Comparison of ENCODE assay signal across 21 cellular contexts in the genomic region with DNA sequence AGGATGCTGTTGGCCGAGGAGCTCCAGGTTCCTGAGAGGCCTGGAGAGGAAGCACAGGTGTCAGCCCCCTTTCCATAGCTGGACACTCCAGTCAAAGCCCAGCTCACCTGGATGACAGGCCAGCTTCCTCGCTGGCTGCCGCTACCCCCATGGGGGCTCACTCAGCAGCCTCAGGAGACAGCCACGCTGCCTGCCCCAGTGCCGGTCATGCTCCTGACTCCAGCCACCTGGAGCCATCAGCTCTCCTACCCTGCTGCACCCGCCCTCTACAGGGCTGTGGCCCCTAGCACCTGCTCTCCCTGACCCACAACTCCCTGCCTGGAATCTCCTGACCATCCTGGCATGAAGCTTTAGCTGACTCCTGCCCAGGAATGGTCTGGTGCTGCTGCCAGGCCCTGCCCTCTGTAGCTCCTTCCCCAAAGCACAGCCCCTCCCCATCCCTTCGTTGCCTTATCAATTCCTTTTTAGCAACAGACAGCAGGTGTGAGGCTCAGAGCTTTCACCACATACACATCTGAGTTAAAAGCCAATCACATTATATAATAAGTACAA.
DNase-seq lines count a peak whose midpoint lies in the region; ATAC-seq and TF ChIP-seq lines count a peak whose summit lies in the region.
"Had no signal": no experiment of that assay in that cellular context is flagged by ENCODE, and none has a peak within 500 bp of the region (broad histone marks: within the 10 kb centered on the region; RNA-seq: fewer than 3 reads in every experiment).

No MANE protein-coding gene starts in this region.

- H3K27me3 Mint-ChIP-seq in neural crest cell (ENCODE audit: low read depth), result no peaks in the 10 kb centered on the region
- H3K27me3 Mint-ChIP-seq: CD4-positive, alpha-beta memory T cell had no signal

- DNase-seq in COLO668 (lab: John Stamatoyannopoulos, UW; ENCODE audit: unreplicated experiment) (peak; percentile 76), NCI-H146 (lab: John Stamatoyannopoulos, UW) (peak; percentile 95), SHP77 (lab: John Stamatoyannopoulos, UW) (peak; percentile 36 to 65), neural crest cell (ENCODE audit: low read depth, low spot score) (no peak), islet precursor cell (no peak), HUDEP-2 (lab: John Stamatoyannopoulos, UW; ENCODE audit: unreplicated experiment in 76 of 76) (no peak)
- DNase-seq: anterior cingulate cortex; CD4-positive, alpha-beta memory T cell; central memory CD4-positive, alpha-beta T cell; DMS79 treated with DMSO at 0.1 percent for 48 hours; HCEC 1CT; IMR-90; MM.1S; NCI-H2029 treated with DMSO at 0.1 percent for 48 hours; NCI-H524 treated with DMSO at 0.1 percent for 48 hours; retina; SK-N-SH; T-helper 9 cell; testis had no signal

- no peaks in the 10 kb centered on the region for H3K4me1 Mint-ChIP-seq in neural crest cell
- H3K4me1 Mint-ChIP-seq: CD4-positive, alpha-beta memory T cell had no signal

- H3K36me3 Mint-ChIP-seq in neural crest cell (ENCODE audit: low read depth), result no peaks in the 10 kb centered on the region

- H3K4me3 Mint-ChIP-seq in neural crest cell, result no peak overlapping the region
- H3K4me3 Mint-ChIP-seq: CD4-positive, alpha-beta memory T cell had no signal

- TF ChIP-seq CTCF in neural crest cell (conservative IDR thresholded peaks at IDR 0.05), result no peak

- no peak for ATAC-seq in HG02759 (IDR thresholded peaks at IDR 0.05; ENCODE audit: unreplicated experiment)
- ATAC-seq: activated CD4-positive, CD25-positive, alpha-beta regulatory T cell treated with anti-CD3 and anti-CD28 coated beads, Interleukin-2, amount 50 U/mL, for 24 hours had no signal

- H3K9me3 Mint-ChIP-seq in neural crest cell, result no peaks in the 10 kb centered on the region
- H3K9me3 Mint-ChIP-seq: CD4-positive, alpha-beta memory T cell had no signal

- peak overlapping the region; percentile 38 for H3K27ac Mint-ChIP-seq in neural crest cell (ENCODE audit: unreplicated experiment)

Comparison
In these comparisons a context has a peak if more than half of its experiments do, and no peak if none do; other contexts are left out.
1. DNase-seq: peak in COLO668 (single experiment), NCI-H146 (single experiment) and SHP77 (2 of 2); none in neural crest cell (single experiment), islet precursor cell (single experiment) and HUDEP-2 (0 of 76).